In the genomic region with DNA sequence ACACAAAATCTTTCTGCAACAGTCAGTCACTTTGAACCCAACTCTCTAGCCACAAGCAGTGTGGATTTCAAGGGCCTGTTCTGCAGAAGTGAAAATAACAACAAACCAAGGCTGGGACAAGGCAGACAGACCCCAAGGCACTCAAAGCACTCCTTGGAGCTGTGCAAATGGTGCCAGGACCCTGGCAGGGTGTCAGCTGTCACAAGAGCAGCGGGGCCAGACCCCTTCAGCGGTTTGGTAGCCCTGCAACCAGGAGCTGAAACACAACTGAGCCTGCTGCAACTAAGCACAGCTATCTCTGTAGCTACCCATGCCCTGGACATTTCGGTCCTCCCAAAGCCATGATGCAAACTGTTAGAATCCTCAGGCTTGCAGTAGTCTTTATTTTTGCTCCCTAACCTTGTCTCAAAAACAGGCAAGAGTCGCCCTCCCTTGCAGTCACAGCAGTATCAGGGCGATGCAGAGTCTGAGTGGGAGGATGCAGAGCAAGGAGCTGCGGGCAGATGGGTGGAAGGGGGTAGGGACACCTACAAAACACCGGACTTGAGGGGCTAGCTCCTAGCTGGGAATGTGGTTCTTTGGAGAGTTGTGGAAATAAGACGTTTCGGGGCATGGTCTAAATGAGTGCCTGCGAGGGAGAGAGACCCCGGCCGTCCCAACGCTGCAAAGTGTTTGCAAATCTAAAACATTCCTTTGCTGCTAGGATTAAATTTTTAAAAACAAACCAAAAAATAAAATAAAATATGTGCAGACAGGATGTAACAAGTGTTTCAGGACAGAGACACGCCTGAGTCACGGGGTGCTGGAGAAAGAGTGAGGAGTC, we compare ENCODE assay signal across 8 cellular contexts. TPM values are rescaled to one million over a fixed set of nuclear protein-coding genes. Genes with fewer than 3 reads are reported as not detected.
A peak's percentile ranks its signal among the peaks of the same experiment; 100 is the strongest.
DNase-seq lines count a peak whose midpoint lies in the region; ATAC-seq and TF ChIP-seq lines count a peak whose summit lies in the region.

No MANE protein-coding gene starts in this region.

- no peaks in the 10 kb centered on the region for H3F3A ChIP-seq in PC-3 (ENCODE audit: low read length, unreplicated experiment)

- H3K9me3 ChIP-seq in CD4-positive, alpha-beta memory T cell (ENCODE audit: control insufficient read depth in 1 of 2, low read length in 2 of 2): no peaks in the 10 kb centered on the region
- H3K9me3 ChIP-seq in PC-3 (ENCODE audit: low read length): no peaks in the 10 kb centered on the region

- peak overlapping the region in 2 of 7 donors; percentile 30 to 54 for H3K27ac Mint-ChIP-seq in CD4-positive, alpha-beta memory T cell

- BruUV-seq in PC-3 (replicated peaks; lab: Mats Ljungman, UMichigan): TSS peak; percentile 42

- peak overlapping the region; percentile 33 to 77 (median 72) for H3K4me3 Mint-ChIP-seq in CD4-positive, alpha-beta memory T cell

- no peak overlapping the region for H3K4me3 ChIP-seq in CD4-positive, alpha-beta memory T cell (ENCODE audit: low read length in 2 of 2)
- H3K4me3 ChIP-seq in PC-3 (ENCODE audit: low read length) (peak overlapping the region; percentile 82), epithelial cell of proximal tubule (ENCODE audit: low read depth, low read length) (peak overlapping the region; percentile 80)

- peak; percentile 2 for ATAC-seq in PC-3
- ATAC-seq in GM19351 (IDR thresholded peaks at IDR 0.05; ENCODE audit: unreplicated experiment): no peak
- ATAC-seq in HG03354 (IDR thresholded peaks at IDR 0.05; ENCODE audit: poor library complexity, severe bottlenecking, unreplicated experiment): no peak

- no peaks in the 10 kb centered on the region for H3K4me1 ChIP-seq in CD4-positive, alpha-beta memory T cell (ENCODE audit: insufficient read depth, low read length)
- H3K4me1 ChIP-seq in PC-3 (ENCODE audit: insufficient read depth, low read length): peaks cover 56% of the 10 kb centered on the region

- H3K4me2 ChIP-seq in PC-3 (ENCODE audit: low read length): peak overlapping the region; percentile 88

- peaks cover 46% of the 10 kb centered on the region for H3K79me2 ChIP-seq in PC-3 (ENCODE audit: low read length)

- H3K27ac ChIP-seq in CD4-positive, alpha-beta memory T cell (ENCODE audit: low read depth, low read length): no peak overlapping the region
- H3K27ac ChIP-seq in PC-3 (ENCODE audit: low read length): no peak overlapping the region

- H3K36me3 ChIP-seq in CD4-positive, alpha-beta memory T cell (ENCODE audit: insufficient read depth, low read length): no peaks in the 10 kb centered on the region
- no peaks in the 10 kb centered on the region for H3K36me3 ChIP-seq in PC-3 (ENCODE audit: low read depth, low read length)

- intact Hi-C loops in CD4-positive, alpha-beta memory T cell (cut with micrococcal nuclease): no loop called here
- intact Hi-C loops in PC-3 (cut with micrococcal nuclease): loop anchor here (2.0 to 5.0 kb wide), 6 partner anchors 47 to 735 kb away; no protein-coding TSS in a partner anchor

- H3K36me3 Mint-ChIP-seq in CD4-positive, alpha-beta memory T cell: no peaks in the 10 kb centered on the region

- no peak for DNase-seq in CD4-positive, alpha-beta memory T cell
- DNase-seq in PC-3 (no peak), epithelial cell of proximal tubule (ENCODE audit: low read depth) (no peak), nucleus accumbens (lab: John Stamatoyannopoulos, UW) (peak in 38 of 56 donors; percentile 18 to 82 (median 50)), SHP77 treated with DMSO at 0.1 percent for 48 hours (lab: John Stamatoyannopoulos, UW) (no peak), NCI-H146 (lab: John Stamatoyannopoulos, UW) (no peak)

- peak overlapping the region; percentile 75 for H2AFZ ChIP-seq in PC-3 (ENCODE audit: low read length)

- peaks cover 4 to 23% (median 9%) of the 10 kb centered on the region in 4 donors for H3K4me1 Mint-ChIP-seq in CD4-positive, alpha-beta memory T cell

- peak overlapping the region; percentile 61 for H3K9ac ChIP-seq in PC-3 (ENCODE audit: low read length)

- no peaks in the 10 kb centered on the region for H4K20me1 ChIP-seq in PC-3 (ENCODE audit: low read length)

- no peak for TF ChIP-seq CTCF in PC-3 (conservative IDR thresholded peaks at IDR 0.05; ENCODE audit: low read depth, low read length)
- no peak for TF ChIP-seq CTCF in epithelial cell of proximal tubule (conservative IDR thresholded peaks at IDR 0.05; ENCODE audit: low read depth, low read length)

- no peaks in the 10 kb centered on the region for H3K9me2 ChIP-seq in PC-3 (replicated peaks; ENCODE audit: low read length)

- CTCF ChIA-PET in CD4-positive, alpha-beta memory T cell (lab: Charles Lee; ENCODE audit: partially characterized antibody): interaction anchor here (1.9 to 7.5 kb wide), 7 partner anchors 7 to 718 kb away, joined by 5 to 84 read pairs (median 13); no protein-coding TSS in a partner anchor
- CTCF ChIA-PET in PC-3 (lab: Charles Lee): interaction anchor here (0.5 to 3.3 kb wide), 3 partner anchors 11 to 720 kb away, joined by 3 to 17 read pairs (median 3); no protein-coding TSS in a partner anchor

- H3K27me3 ChIP-seq in CD4-positive, alpha-beta memory T cell (ENCODE audit: insufficient read depth, low read length): peaks cover 20% of the 10 kb centered on the region
- no peaks in the 10 kb centered on the region for H3K27me3 ChIP-seq in PC-3 (ENCODE audit: low read length)

- H3K9me3 Mint-ChIP-seq in CD4-positive, alpha-beta memory T cell: peaks cover 0 to 9% (median 0%) of the 10 kb centered on the region in 8 donors

- peaks cover 43 to 69% of the 10 kb centered on the region in 2 donors for H3K27me3 Mint-ChIP-seq in CD4-positive, alpha-beta memory T cell

- POLR2A ChIA-PET in CD4-positive, alpha-beta memory T cell (lab: Charles Lee; ENCODE audit: partially characterized antibody): no interaction called here
- POLR2A ChIA-PET in PC-3 (lab: Charles Lee; ENCODE audit: unreplicated experiment): no interaction called here

RNA-seq across cellular contexts. Expression of gene NUAK1, which starts 1.1 kb away (rescaled TPM):
- not detected for total RNA-seq in CD4-positive, alpha-beta memory T cell
- not detected for polyA plus RNA-seq in CD4-positive, alpha-beta memory T cell
- 9.8 and 11.0 TPM in 2 replicates for total RNA-seq in PC-3 (2014; rRNA removed)
- 15.6 and 34.5 TPM in 2 replicates for total RNA-seq in epithelial cell of proximal tubule

Comparison
In these comparisons a context has a peak if more than half of its experiments do, and no peak if none do; other contexts are left out.
1. DNase-seq: peak in nucleus accumbens (38 of 56); none in CD4-positive, alpha-beta memory T cell (0 of 5), PC-3 (single experiment), epithelial cell of proximal tubule (single experiment), SHP77 treated with DMSO at 0.1 percent for 48 hours (single experiment) and NCI-H146 (single experiment).
2. H3K4me3 ChIP-seq: peak in PC-3 (single experiment) and epithelial cell of proximal tubule (single experiment); none in CD4-positive, alpha-beta memory T cell (0 of 2).
3. RNA of gene NUAK1, which starts 1.1 kb away (total RNA-seq): 15.6 to 34.5 TPM in epithelial cell of proximal tubule and 9.8 to 11.0 TPM in PC-3; not detected in CD4-positive, alpha-beta memory T cell; every median in the first group is over 10 times any median in the second.